Comparison of ENCODE assay signal across 27 cellular contexts in genomic region chr1:168293372-168293771, GRCh38.
"Had no signal": no experiment of that assay in that cellular context is flagged by ENCODE, and none has a peak within 500 bp of the region (broad histone marks: within the 10 kb centered on the region; RNA-seq: fewer than 3 reads in every experiment).

No MANE protein-coding gene starts in this region.

- H3K27ac ChIP-seq: brain microvascular endothelial cell, coronary artery, VCaP had no signal

- H3K9me3 Mint-ChIP-seq: activated CD4-positive, alpha-beta memory T cell treated with anti-CD3 and anti-CD28 coated beads, Interleukin-2, amount 10 ng/mL, durations not matched to agents 7 days and 5 days; activated CD4-positive, alpha-beta T cell treated with anti-CD3 and anti-CD28 coated beads, Interleukin-2, amount 10 ng/mL, durations not matched to agents 7 days and 5 days; activated T-cell treated with anti-CD3 and anti-CD28 coated beads, Interleukin-2, amount 50 U/mL, for 4 hours; activated T-helper 17 cell treated with anti-CD3 and anti-CD28 coated beads, Interleukin-2, amount 50 U/mL, for 72 hours; central memory CD8-positive, alpha-beta T cell; endodermal cell; WTC11 had no signal

- H3K4me3 ChIP-seq: coronary artery had no signal

- H3K27me3 ChIP-seq: brain microvascular endothelial cell had no signal

- H3K36me3 Mint-ChIP-seq: WTC11 had no signal

- H3K4me3 Mint-ChIP-seq: activated CD4-positive, alpha-beta memory T cell treated with anti-CD3 and anti-CD28 coated beads, Interleukin-2, amount 10 ng/mL, durations not matched to agents 7 days and 5 days; activated CD4-positive, alpha-beta T cell treated with anti-CD3 and anti-CD28 coated beads, Interleukin-2, amount 10 ng/mL, durations not matched to agents 7 days and 5 days; activated naive CD8-positive, alpha-beta T cell; activated T-cell treated with anti-CD3 and anti-CD28 coated beads, Interleukin-2, amount 50 U/mL, for 4 hours; activated T-helper 17 cell treated with anti-CD3 and anti-CD28 coated beads, Interleukin-2, amount 50 U/mL, for 72 hours; central memory CD8-positive, alpha-beta T cell; endodermal cell; WTC11 had no signal

- DNase-seq: activated CD4-positive, alpha-beta memory T cell treated with anti-CD3 and anti-CD28 coated beads, Interleukin-2, amount 10 ng/mL, durations not matched to agents 7 days and 5 days; activated CD4-positive, alpha-beta T cell treated with anti-CD3 and anti-CD28 coated beads for 1 hour; activated CD4-positive, alpha-beta T cell treated with anti-CD3 and anti-CD28 coated beads for 4 hours; activated CD4-positive, alpha-beta T cell treated with anti-CD3 and anti-CD28 coated beads, Interleukin-2, amount 10 ng/mL, durations not matched to agents 7 days and 5 days; activated CD4-positive, alpha-beta T cell treated with anti-CD3 and anti-CD28 coated beads, Interleukin-2, amount 50 U/mL, for 4 hours; activated CD8-positive, alpha-beta memory T cell treated with anti-CD3 and anti-CD28 coated beads, Interleukin-2, amount 50 U/mL, for 48 hours; activated effector memory CD4-positive, alpha-beta T cell treated with Interleukin-2 at 50 U/mL for 16 hours; activated gamma-delta T cell treated with Interleukin-2 at 50 U/mL for 16 hours; activated naive CD4-positive, alpha-beta T cell treated with anti-CD3 and anti-CD28 coated beads, Interleukin-2, amount 50 U/mL, for 16 hours; activated naive CD4-positive, alpha-beta T cell treated with Interleukin-2 at 50 U/mL for 16 hours; activated T-cell treated with anti-CD3 and anti-CD28 coated beads for 4 hours; activated T-cell treated with anti-CD3 and anti-CD28 coated beads, Interleukin-2, amount 50 U/mL, for 4 hours; amniotic stem cell; anterior cingulate cortex; brain microvascular endothelial cell; dermis blood vessel endothelial cell; effector CD8-positive, alpha-beta T cell; endodermal cell; foreskin melanocyte; head of caudate nucleus; T-helper 2 cell had no signal

- H3K36me3 ChIP-seq: brain microvascular endothelial cell had no signal

- H3K27me3 Mint-ChIP-seq: activated CD4-positive, alpha-beta memory T cell treated with anti-CD3 and anti-CD28 coated beads, Interleukin-2, amount 10 ng/mL, durations not matched to agents 7 days and 5 days; activated CD4-positive, alpha-beta T cell treated with anti-CD3 and anti-CD28 coated beads, Interleukin-2, amount 10 ng/mL, durations not matched to agents 7 days and 5 days; activated naive CD8-positive, alpha-beta T cell; activated T-helper 17 cell treated with anti-CD3 and anti-CD28 coated beads, Interleukin-2, amount 50 U/mL, for 72 hours; central memory CD8-positive, alpha-beta T cell had no signal

- H3K4me1 Mint-ChIP-seq: activated CD4-positive, alpha-beta memory T cell treated with anti-CD3 and anti-CD28 coated beads, Interleukin-2, amount 10 ng/mL, durations not matched to agents 7 days and 5 days; activated CD4-positive, alpha-beta T cell treated with anti-CD3 and anti-CD28 coated beads, Interleukin-2, amount 10 ng/mL, durations not matched to agents 7 days and 5 days; activated T-helper 17 cell treated with anti-CD3 and anti-CD28 coated beads, Interleukin-2, amount 50 U/mL, for 72 hours; central memory CD8-positive, alpha-beta T cell had no signal

- H3K27ac Mint-ChIP-seq: activated CD4-positive, alpha-beta memory T cell treated with anti-CD3 and anti-CD28 coated beads, Interleukin-2, amount 10 ng/mL, durations not matched to agents 7 days and 5 days; activated CD4-positive, alpha-beta T cell treated with anti-CD3 and anti-CD28 coated beads, Interleukin-2, amount 10 ng/mL, durations not matched to agents 7 days and 5 days; activated naive CD8-positive, alpha-beta T cell; activated T-helper 17 cell treated with anti-CD3 and anti-CD28 coated beads, Interleukin-2, amount 50 U/mL, for 72 hours; endodermal cell; WTC11 had no signal
